In genomic region chr13:111632906-111633305, GRCh38 we compare ENCODE assay signal across 23 cellular contexts.
DNase-seq lines count a peak whose midpoint lies in the region; ATAC-seq and TF ChIP-seq lines count a peak whose summit lies in the region.
"Had no signal": no experiment of that assay in that cellular context is flagged by ENCODE, and none has a peak within 500 bp of the region (broad histone marks: within the 10 kb centered on the region; RNA-seq: fewer than 3 reads in every experiment).

No MANE protein-coding gene starts in this region.

- 0 out of 2 replicates have a peak overlapping the region, but pooled peaks have one; percentile 20 for H3K9ac ChIP-seq in HUES64 (ENCODE audit: low read depth, low read length)

- 20% methylated on average over 9 of the region's 9 CpGs for WGBS in HUES64

- no peaks in the 10 kb centered on the region for H3K9me3 ChIP-seq in HUES64 (ENCODE audit: insufficient read depth, low read depth, low read length)
- H3K9me3 ChIP-seq: transverse colon had no signal

- H3K36me3 Mint-ChIP-seq in osteocyte (ENCODE audit: unreplicated experiment) (no peaks in the 10 kb centered on the region), type B pancreatic cell (no peaks in the 10 kb centered on the region)
- H3K36me3 Mint-ChIP-seq: CD8-positive, alpha-beta memory T cell had no signal

- H3K4me3 ChIP-seq in HUES64 (ENCODE audit: low read length) = peak overlapping the region; percentile 19; the same call in 1 of the 2 replicates
- H3K4me3 ChIP-seq: GM12878, skin epidermis, transverse colon had no signal

- H3K4me1 ChIP-seq in HUES64 (ENCODE audit: insufficient read depth, low read length) = peaks cover 33% of the 10 kb centered on the region
- H3K4me1 ChIP-seq: transverse colon had no signal

- H3K9me3 Mint-ChIP-seq in osteocyte (ENCODE audit: unreplicated experiment) (peaks cover 4% of the 10 kb centered on the region), type B pancreatic cell (no peaks in the 10 kb centered on the region)
- H3K9me3 Mint-ChIP-seq in stimulated activated naive CD8-positive, alpha-beta T cell treated with anti-CD3 and anti-CD28 coated beads, Interleukin-15, amount 100 ng/mL, for 72 hours = no peaks in the 10 kb centered on the region
- H3K9me3 Mint-ChIP-seq: activated CD8-positive, alpha-beta T cell treated with anti-CD3 and anti-CD28 coated beads for 36 hours; activated T-cell treated with anti-CD3 and anti-CD28 coated beads, Interleukin-2, amount 50 U/mL, for 24 hours had no signal

- DNase-seq in NCI-H2227 treated with DMSO at 0.1 percent for 48 hours (lab: John Stamatoyannopoulos, UW) (peak; percentile 13), iPS DF 4.7 (ENCODE audit: extremely low read depth, low spot score) (peak; percentile 46), osteocyte (ENCODE audit: extremely low spot score, unreplicated experiment) (peak; percentile 65), type B pancreatic cell (ENCODE audit: extremely low spot score, unreplicated experiment) (no peak)
- no peak for DNase-seq in stimulated activated naive CD8-positive, alpha-beta T cell treated with anti-CD3 and anti-CD28 coated beads, Interleukin-15, amount 100 ng/mL, for 72 hours
- no peak for DNase-seq in stimulated activated naive CD4-positive, alpha-beta T cell treated with Interleukin-2 at 50 U/mL for 16 hours (lab: John Stamatoyannopoulos, UW)
- DNase-seq: activated CD8-positive, alpha-beta T cell treated with anti-CD3 and anti-CD28 coated beads for 36 hours; activated naive CD4-positive, alpha-beta T cell; activated T-cell treated with anti-CD3 and anti-CD28 coated beads, Interleukin-2, amount 50 U/mL, for 24 hours; CD8-positive, alpha-beta memory T cell; DMS79; head of caudate nucleus; NCI-H1048; NCI-H2171 treated with DMSO at 0.1 percent for 48 hours; OCI-M1; stimulated activated CD4-positive, alpha-beta T cell treated with anti-CD3 and anti-CD28 coated beads, Interleukin-4, amount 100 ng/mL, for 24 hours; stimulated activated naive CD8-positive, alpha-beta T cell treated with anti-CD3 and anti-CD28 coated beads, Interleukin-15, Interleukin-2, amounts not matched to agents 100 U/mL and 50 U/mL, for 24 hours; transverse colon had no signal

- peak overlapping the region; percentile 56; the same call in 1 of the 2 replicates for H3K27ac ChIP-seq in HUES64 (ENCODE audit: low read depth, low read length)
- H3K27ac ChIP-seq: skin epidermis, transverse colon had no signal

- H3K4me3 Mint-ChIP-seq in osteocyte (ENCODE audit: unreplicated experiment) (no peak overlapping the region), type B pancreatic cell (no peak overlapping the region)
- no peak overlapping the region for H3K4me3 Mint-ChIP-seq in stimulated activated naive CD8-positive, alpha-beta T cell treated with anti-CD3 and anti-CD28 coated beads, Interleukin-15, amount 100 ng/mL, for 72 hours
- H3K4me3 Mint-ChIP-seq: activated CD8-positive, alpha-beta T cell treated with anti-CD3 and anti-CD28 coated beads for 36 hours; activated T-cell treated with anti-CD3 and anti-CD28 coated beads, Interleukin-2, amount 50 U/mL, for 24 hours; CD8-positive, alpha-beta memory T cell had no signal

- H3K4me1 Mint-ChIP-seq in osteocyte (ENCODE audit: unreplicated experiment) (no peaks in the 10 kb centered on the region), type B pancreatic cell (ENCODE audit: unreplicated experiment) (peaks cover 6% of the 10 kb centered on the region)
- H3K4me1 Mint-ChIP-seq in stimulated activated naive CD8-positive, alpha-beta T cell treated with anti-CD3 and anti-CD28 coated beads, Interleukin-15, amount 100 ng/mL, for 72 hours = no peaks in the 10 kb centered on the region
- H3K4me1 Mint-ChIP-seq: CD8-positive, alpha-beta memory T cell had no signal

- H3K27ac Mint-ChIP-seq in osteocyte (ENCODE audit: unreplicated experiment) = no peak overlapping the region
- no peak overlapping the region for H3K27ac Mint-ChIP-seq in type B pancreatic cell
- no peak overlapping the region for H3K27ac Mint-ChIP-seq in stimulated activated naive CD8-positive, alpha-beta T cell treated with anti-CD3 and anti-CD28 coated beads, Interleukin-15, amount 100 ng/mL, for 72 hours
- H3K27ac Mint-ChIP-seq: activated CD8-positive, alpha-beta T cell treated with anti-CD3 and anti-CD28 coated beads for 36 hours; activated T-cell treated with anti-CD3 and anti-CD28 coated beads, Interleukin-2, amount 50 U/mL, for 24 hours; CD8-positive, alpha-beta memory T cell had no signal

- H3K36me3 ChIP-seq in HUES64 (ENCODE audit: insufficient read depth, low read length) = no peaks in the 10 kb centered on the region
- H3K36me3 ChIP-seq: transverse colon had no signal

- ATAC-seq in stimulated activated naive CD8-positive, alpha-beta T cell treated with anti-CD3 and anti-CD28 coated beads, Interleukin-15, amount 100 ng/mL, for 72 hours = no peak
- no peak for ATAC-seq in GM21619 (IDR thresholded peaks at IDR 0.05; ENCODE audit: unreplicated experiment)
- ATAC-seq: activated CD4-positive, CD25-positive, alpha-beta regulatory T cell treated with anti-CD3 and anti-CD28 coated beads, Interleukin-2, amount 50 U/mL, for 24 hours; activated CD8-positive, alpha-beta T cell treated with anti-CD3 and anti-CD28 coated beads for 36 hours; GM12878; stimulated activated naive CD8-positive, alpha-beta T cell treated with anti-CD3 and anti-CD28 coated beads, Interleukin-15, Interleukin-2, amounts not matched to agents 100 U/mL and 50 U/mL, for 24 hours had no signal

- no peaks in the 10 kb centered on the region for H3K27me3 ChIP-seq in HUES64 (ENCODE audit: insufficient read depth, low read length)
- H3K27me3 ChIP-seq: transverse colon had no signal

- H3K27me3 Mint-ChIP-seq in osteocyte (ENCODE audit: unreplicated experiment) = no peaks in the 10 kb centered on the region
- peaks cover 37% of the 10 kb centered on the region for H3K27me3 Mint-ChIP-seq in type B pancreatic cell
- no peaks in the 10 kb centered on the region for H3K27me3 Mint-ChIP-seq in stimulated activated naive CD8-positive, alpha-beta T cell treated with anti-CD3 and anti-CD28 coated beads, Interleukin-15, amount 100 ng/mL, for 72 hours
- H3K27me3 Mint-ChIP-seq: activated CD8-positive, alpha-beta T cell treated with anti-CD3 and anti-CD28 coated beads for 36 hours; activated T-cell treated with anti-CD3 and anti-CD28 coated beads, Interleukin-2, amount 50 U/mL, for 24 hours; CD8-positive, alpha-beta memory T cell had no signal

- TF ChIP-seq CTCF in osteocyte (IDR thresholded peaks at IDR 0.05) (no peak), type B pancreatic cell (conservative IDR thresholded peaks at IDR 0.05) (no peak)

Comparison
In these comparisons a context has a peak if more than half of its experiments do, and no peak if none do; other contexts are left out.
1. DNase-seq: peak in NCI-H2227 treated with DMSO at 0.1 percent for 48 hours (single experiment), iPS DF 4.7 (single experiment) and osteocyte (single experiment); none in type B pancreatic cell (single experiment), stimulated activated naive CD8-positive, alpha-beta T cell treated with anti-CD3 and anti-CD28 coated beads, Interleukin-15, amount 100 ng/mL, for 72 hours (0 of 2) and stimulated activated naive CD4-positive, alpha-beta T cell treated with Interleukin-2 at 50 U/mL for 16 hours (single experiment).